In the genomic region with DNA sequence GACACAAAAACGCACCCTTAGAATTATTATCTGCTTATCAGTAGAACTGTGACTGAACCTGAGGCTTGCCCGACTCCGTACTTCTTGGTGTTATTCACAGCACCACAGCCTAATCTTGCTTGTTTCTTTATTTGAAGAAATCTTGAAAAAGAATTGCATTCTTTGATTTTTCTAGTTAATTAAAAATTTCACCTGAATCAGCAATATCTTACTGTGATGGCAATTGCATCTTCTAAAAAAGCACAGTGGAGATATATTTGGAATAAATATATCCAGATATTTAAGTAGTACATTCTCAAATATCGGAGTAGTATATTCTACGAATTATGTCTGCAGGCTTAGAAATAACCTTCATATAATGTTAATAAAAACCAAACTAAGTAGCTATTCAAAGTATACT, we compare ENCODE assay signal across 35 cellular contexts.
"Had no signal": no experiment of that assay in that cellular context is flagged by ENCODE, and none has a peak within 500 bp of the region (broad histone marks: within the 10 kb centered on the region; RNA-seq: fewer than 3 reads in every experiment).

No MANE protein-coding gene starts in this region.

- DNase-seq: MG63, MM.1S, MV-4-11, NCI-H1048, NCI-H1092, NCI-H1092 treated with DMSO at 0.1 percent for 48 hours, NCI-H1105, NCI-H1105 treated with DMSO at 0.1 percent for 48 hours, NCI-H1417, NCI-H1417 treated with DMSO at 0.1 percent for 48 hours, NCI-H1436, NCI-H1436 treated with DMSO at 0.1 percent for 48 hours, NCI-H146, NCI-H1694, NCI-H1694 treated with DMSO at 0.1 percent for 48 hours, NCI-H187, NCI-H187 treated with DMSO at 0.1 percent for 48 hours, NCI-H1930, NCI-H2029, NCI-H2029 treated with DMSO at 0.1 percent for 48 hours, NCI-H2081, NCI-H2081 treated with DMSO at 0.1 percent for 48 hours, NCI-H2107, NCI-H2171, NCI-H2171 treated with DMSO at 0.1 percent for 48 hours, NCI-H2227 treated with DMSO at 0.1 percent for 48 hours, NCI-H226, NCI-H345, NCI-H446, NCI-H446 treated with DMSO at 0.1 percent for 48 hours, NCI-H510A, NCI-H510A treated with DMSO at 0.1 percent for 48 hours, NCI-H524, NCI-H524 treated with DMSO at 0.1 percent for 48 hours, NCI-H526 had no signal

- H3K27me3 ChIP-seq: MG63 had no signal

- H3K36me3 ChIP-seq: MG63 had no signal

- H3K4me3 ChIP-seq: MG63 had no signal

- H3K9me3 ChIP-seq: MG63 had no signal
